In the genomic region with DNA sequence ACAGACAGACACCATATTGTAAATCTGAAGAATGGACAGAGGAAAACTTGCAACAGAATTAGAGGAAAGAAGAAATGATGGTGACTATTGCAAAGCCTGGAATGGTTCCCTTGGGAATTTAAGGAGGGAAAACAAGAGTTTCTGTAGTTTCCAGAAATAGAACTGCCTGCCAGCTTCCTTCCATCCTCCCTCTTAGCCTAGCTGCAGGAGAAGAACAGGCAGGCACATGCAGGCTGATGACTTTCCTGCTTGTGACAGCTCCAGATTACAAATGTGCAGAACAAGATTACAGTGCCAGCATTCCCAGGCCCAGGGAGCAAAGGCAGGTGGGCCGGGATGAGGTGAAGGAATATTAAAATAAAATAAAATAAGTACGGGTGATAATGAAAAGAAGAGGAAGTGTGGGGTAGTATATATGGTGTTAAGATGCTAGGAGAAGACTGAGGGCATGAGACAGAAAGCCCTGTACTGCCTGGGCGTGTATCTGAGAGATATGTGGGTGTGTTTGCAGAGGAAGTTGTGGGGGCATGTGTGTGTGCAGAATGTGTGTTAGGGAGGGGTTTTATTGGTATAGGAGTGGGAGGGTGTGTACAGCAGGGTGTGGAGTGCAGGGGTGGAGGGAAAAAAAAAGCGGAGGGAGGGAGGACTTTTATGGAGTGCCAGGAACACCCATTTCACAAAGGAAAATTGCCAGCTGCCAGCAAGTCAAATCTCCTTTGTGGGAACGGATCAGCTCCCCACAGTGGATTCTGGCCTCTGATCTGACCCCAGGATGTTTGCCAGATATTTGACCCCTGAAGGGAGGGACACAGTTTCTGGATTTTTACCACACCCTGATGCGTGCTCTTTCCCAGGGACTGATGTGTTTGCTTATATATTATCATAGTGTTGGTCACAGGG, we compare ENCODE assay signal across 8 cellular contexts. TPM values are rescaled to one million over a fixed set of nuclear protein-coding genes. Genes with fewer than 3 reads are reported as not detected.
DNase-seq lines count a peak whose midpoint lies in the region; ATAC-seq and TF ChIP-seq lines count a peak whose summit lies in the region.

No MANE protein-coding gene starts in this region.

- H3K9me3 Mint-ChIP-seq in activated naive CD4-positive, alpha-beta T cell treated with anti-CD3 and anti-CD28 coated beads, Interleukin-2, amount 10 ng/mL, durations not matched to agents 7 days and 5 days = no peaks in the 10 kb centered on the region
- no peaks in the 10 kb centered on the region for H3K9me3 Mint-ChIP-seq in activated naive CD4-positive, alpha-beta T cell treated with anti-CD3 and anti-CD28 coated beads for 36 hours

- H3K36me3 Mint-ChIP-seq in activated naive CD4-positive, alpha-beta T cell treated with anti-CD3 and anti-CD28 coated beads, Interleukin-2, amount 10 ng/mL, durations not matched to agents 7 days and 5 days = no peaks in the 10 kb centered on the region
- no peaks in the 10 kb centered on the region for H3K36me3 Mint-ChIP-seq in activated naive CD4-positive, alpha-beta T cell treated with anti-CD3 and anti-CD28 coated beads for 36 hours (ENCODE audit: low read depth)

- peak overlapping the region; percentile 73 for H3K27ac ChIP-seq in foreskin keratinocyte
- H3K27ac ChIP-seq in skeletal muscle tissue (ENCODE audit: low read depth, low read length) = peak overlapping the region; percentile 16

- intact Hi-C loops in activated naive CD4-positive, alpha-beta T cell treated with anti-CD3 and anti-CD28 coated beads for 36 hours (cut with micrococcal nuclease) = no loop called here

- H3K27me3 ChIP-seq in foreskin keratinocyte (no peaks in the 10 kb centered on the region), skeletal muscle tissue (ENCODE audit: control insufficient read depth in 3 of 3, insufficient read depth in 3 of 3, low read length in 3 of 3) (no peaks in the 10 kb centered on the region)

- H3K4me1 ChIP-seq in foreskin keratinocyte (peaks cover 36% of the 10 kb centered on the region), skeletal muscle tissue (ENCODE audit: control insufficient read depth in 3 of 3, insufficient read depth in 3 of 3, low read length in 3 of 3) (peaks cover 0 to 6% (median 0%) of the 10 kb centered on the region in 3 donors)

- CTCF ChIA-PET in activated naive CD4-positive, alpha-beta T cell treated with anti-CD3 and anti-CD28 coated beads, Interleukin-2, amount 10 ng/mL, durations not matched to agents 7 days and 5 days (lab: Charles Lee) = no interaction called here
- CTCF ChIA-PET in activated naive CD4-positive, alpha-beta T cell treated with anti-CD3 and anti-CD28 coated beads for 36 hours (lab: Charles Lee) = interaction anchor here (0.6 to 0.9 kb wide), 2 partner anchors 219 to 526 kb away, joined by 3 to 4 read pairs; no protein-coding TSS in a partner anchor

- H3K27me3 Mint-ChIP-seq in activated naive CD4-positive, alpha-beta T cell treated with anti-CD3 and anti-CD28 coated beads, Interleukin-2, amount 10 ng/mL, durations not matched to agents 7 days and 5 days = no peaks in the 10 kb centered on the region
- no peaks in the 10 kb centered on the region for H3K27me3 Mint-ChIP-seq in activated naive CD4-positive, alpha-beta T cell treated with anti-CD3 and anti-CD28 coated beads for 36 hours (ENCODE audit: low read depth)

- ATAC-seq in foreskin keratinocyte = peak; percentile 63

- DNase-seq in activated naive CD4-positive, alpha-beta T cell treated with anti-CD3 and anti-CD28 coated beads, Interleukin-2, amount 10 ng/mL, durations not matched to agents 7 days and 5 days = no peak
- no peak for DNase-seq in activated naive CD4-positive, alpha-beta T cell treated with anti-CD3 and anti-CD28 coated beads for 36 hours
- DNase-seq in RPMI7951 (ENCODE audit: low read depth) (peak; percentile 56), foreskin keratinocyte (peak; percentile 37 to 84), DMS53 treated with DMSO at 0.1 percent for 48 hours (lab: John Stamatoyannopoulos, UW; ENCODE audit: unreplicated experiment) (no peak)
- DNase-seq in activated CD4-positive, CD25-positive, alpha-beta regulatory T cell (lab: John Stamatoyannopoulos, UW) = no peak
- DNase-seq in activated naive CD4-positive, alpha-beta T cell treated with anti-CD3 and anti-CD28 coated beads, Interleukin-2, amount 50 U/mL, for 16 hours = no peak

- no peak overlapping the region for H3K4me3 Mint-ChIP-seq in activated naive CD4-positive, alpha-beta T cell treated with anti-CD3 and anti-CD28 coated beads, Interleukin-2, amount 10 ng/mL, durations not matched to agents 7 days and 5 days
- H3K4me3 Mint-ChIP-seq in activated naive CD4-positive, alpha-beta T cell treated with anti-CD3 and anti-CD28 coated beads for 36 hours = no peak overlapping the region

- H3K4me1 Mint-ChIP-seq in activated naive CD4-positive, alpha-beta T cell treated with anti-CD3 and anti-CD28 coated beads, Interleukin-2, amount 10 ng/mL, durations not matched to agents 7 days and 5 days = peaks cover 30% of the 10 kb centered on the region
- H3K4me1 Mint-ChIP-seq in activated naive CD4-positive, alpha-beta T cell treated with anti-CD3 and anti-CD28 coated beads for 36 hours (ENCODE audit: low read depth) = peaks cover 26% of the 10 kb centered on the region

- no peaks in the 10 kb centered on the region for H3K36me3 ChIP-seq in skeletal muscle tissue (ENCODE audit: control insufficient read depth in 3 of 3, insufficient read depth in 3 of 3, low read length in 3 of 3)

- peak overlapping the region; percentile 0 for H3K27ac Mint-ChIP-seq in activated naive CD4-positive, alpha-beta T cell treated with anti-CD3 and anti-CD28 coated beads, Interleukin-2, amount 10 ng/mL, durations not matched to agents 7 days and 5 days
- no peak overlapping the region for H3K27ac Mint-ChIP-seq in activated naive CD4-positive, alpha-beta T cell treated with anti-CD3 and anti-CD28 coated beads for 36 hours

- peak; percentile 7 for TF ChIP-seq CTCF in foreskin keratinocyte (conservative IDR thresholded peaks at IDR 0.05)

- no peaks in the 10 kb centered on the region for H3K9me3 ChIP-seq in skeletal muscle tissue (ENCODE audit: control insufficient read depth in 3 of 3, low read length in 3 of 3)

- no peak overlapping the region for H3K9ac ChIP-seq in skeletal muscle tissue (ENCODE audit: low read depth in 1 of 3, low read length in 3 of 3)

- H3K4me3 ChIP-seq in skeletal muscle tissue (ENCODE audit: low read length in 3 of 3) = no peak overlapping the region

RNA-seq across cellular contexts. Expression of a gene that starts 43.9 kb away (rescaled TPM):
- 10 to 100 TPM; 32.9 to 34.2 TPM for total RNA-seq in activated naive CD4-positive, alpha-beta T cell treated with anti-CD3 and anti-CD28 coated beads for 36 hours
- total RNA-seq in RPMI7951 (2014; rRNA removed; shearing (Covaris generic)) = 5.9 and 11.7 TPM in 2 replicates
- total RNA-seq in foreskin keratinocyte = 4.4 and 5.6 TPM in 2 replicates
- polyA plus RNA-seq in foreskin keratinocyte = 2.1 and 2.2 TPM in 2 replicates
- 7.8 TPM for total RNA-seq in skeletal muscle tissue

Comparison
In these comparisons a context has a peak if more than half of its experiments do, and no peak if none do; other contexts are left out.
1. DNase-seq: peak in RPMI7951 (single experiment) and foreskin keratinocyte (2 of 2); none in activated naive CD4-positive, alpha-beta T cell treated with anti-CD3 and anti-CD28 coated beads, Interleukin-2, amount 10 ng/mL, durations not matched to agents 7 days and 5 days (single experiment), activated naive CD4-positive, alpha-beta T cell treated with anti-CD3 and anti-CD28 coated beads for 36 hours (single experiment), activated CD4-positive, CD25-positive, alpha-beta regulatory T cell (0 of 4), activated naive CD4-positive, alpha-beta T cell treated with anti-CD3 and anti-CD28 coated beads, Interleukin-2, amount 50 U/mL, for 16 hours (single experiment) and DMS53 treated with DMSO at 0.1 percent for 48 hours (single experiment).